In the genomic region with DNA sequence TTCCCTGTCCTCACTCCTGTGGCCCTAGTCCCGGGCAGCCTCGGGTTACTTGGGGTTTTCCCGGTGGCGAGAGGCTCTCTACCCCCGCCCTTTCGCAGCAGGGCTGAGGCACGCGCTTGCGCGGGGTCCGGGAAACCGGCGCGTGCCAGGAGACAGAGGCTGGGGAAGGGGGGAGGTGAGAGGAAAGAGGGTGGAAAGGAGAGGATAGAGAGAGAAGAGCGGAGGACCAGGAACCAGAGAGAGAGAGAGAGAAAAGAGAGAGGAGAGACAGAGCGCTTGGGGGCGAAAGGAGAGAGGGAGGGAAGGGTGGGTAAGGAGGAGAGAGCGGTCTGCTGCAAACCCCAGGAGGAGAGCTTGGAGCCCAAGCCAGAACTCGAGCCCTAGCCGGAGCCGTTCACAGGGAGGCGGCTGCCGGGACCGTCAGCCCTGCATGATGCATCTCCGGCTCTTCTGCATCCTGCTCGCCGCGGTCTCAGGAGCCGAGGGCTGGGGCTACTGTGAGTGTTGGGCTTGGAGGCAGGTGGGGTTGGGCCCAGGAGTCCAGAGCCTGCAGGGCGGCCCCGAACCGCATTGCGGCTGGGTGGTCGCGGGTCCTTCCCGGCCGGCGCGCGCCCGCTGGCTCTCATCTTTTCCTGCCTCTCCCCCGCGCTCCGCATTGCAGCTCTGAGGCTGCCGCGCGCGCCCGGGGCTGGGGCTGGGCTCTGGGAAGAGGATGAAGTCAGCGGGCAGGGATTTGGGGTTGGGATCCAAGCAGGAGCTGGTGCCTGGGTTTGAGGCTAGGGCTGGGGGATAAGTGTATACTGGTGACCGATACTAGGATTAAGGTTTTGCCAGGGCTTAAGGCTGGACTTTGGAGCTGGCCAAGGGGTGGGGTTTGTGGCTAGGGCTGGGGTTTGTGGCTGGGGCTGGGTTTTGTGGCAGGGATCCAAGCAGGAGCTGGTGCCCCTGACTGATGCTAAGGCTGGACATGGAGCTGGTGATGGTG, we compare ENCODE assay signal across 8 cellular contexts. TPM values are rescaled to one million over a fixed set of nuclear protein-coding genes. Genes with fewer than 3 reads are reported as not detected.
DNase-seq lines count a peak whose midpoint lies in the region; ATAC-seq and TF ChIP-seq lines count a peak whose summit lies in the region.

TSS of gene CNTNAP1 (plus strand) at position 132 of the 985 bp plus-strand sequence. CDS start at position 431, 299 bp downstream.

- H3K27me3 ChIP-seq in heart left ventricle = peaks cover 0 to 14% (median 0%) of the 10 kb centered on the region in 9 donors

- peaks cover 0 to 28% (median 8%) of the 10 kb centered on the region in 9 donors for H3K36me3 ChIP-seq in heart left ventricle

- DNase-seq in AG04449 (ENCODE audit: low read depth, low spot score) (no peak), GM12864 (ENCODE audit: low read depth) (no peak), NCI-H510A (lab: John Stamatoyannopoulos, UW) (peak; percentile 57), amniotic epithelial cell (ENCODE audit: low read depth) (peak; percentile 47), heart left ventricle (peak; percentile 64 to 77 (median 69)), posterior cingulate gyrus (peak; percentile 35 to 95 (median 72)), GM19240 (ENCODE audit: insufficient read length, low spot score) (no peak)

- no peak for TF ChIP-seq POLR2A in heart left ventricle (IDR thresholded peaks at IDR 0.05)

- ATAC-seq in heart left ventricle = peak in 2 of 4 donors; percentile 1
- ATAC-seq in HG03342 (IDR thresholded peaks at IDR 0.05; ENCODE audit: unreplicated experiment) = no peak

- H3K4me3 ChIP-seq in AG04449 (ENCODE audit: low read depth, low read length) (peak within 1 kb of the TSS; percentile 78), GM12864 (ENCODE audit: low read depth, low read length) (peak within 1 kb of the TSS; percentile 73), heart left ventricle (peak within 1 kb of the TSS in 11 of 12 donors; percentile 13 to 70 (median 50))

- 0 to 1% (median 1%) methylated on average over 27 to 51 of the region's 51 CpGs for WGBS in heart left ventricle, 4 donors

- no peak for TF ChIP-seq CTCF in AG04449 (IDR thresholded peaks at IDR 0.05; ENCODE audit: insufficient read depth, low read length, missing control alignments)
- no peak for TF ChIP-seq CTCF in GM12864 (IDR thresholded peaks at IDR 0.05; ENCODE audit: low read depth, low read length, missing control alignments)
- no peak for TF ChIP-seq CTCF in heart left ventricle (IDR thresholded peaks at IDR 0.05)

- H3K27ac ChIP-seq in heart left ventricle = peak within 1 kb of the TSS in 11 of 12 donors; percentile 22 to 75 (median 65)

- POLR2A ChIA-PET in AG04449 (lab: Yijun Ruan, JAX) = interaction anchor here (0.9 to 1.9 kb wide), 5 partner anchors 11 to 105 kb away, joined by 3 to 19 read pairs (median 6); partner anchors contain the start of genes PSMC3IP, RETREG3, TUBG1 and TUBG2

- intact Hi-C loops in heart left ventricle (cut with DNase I) = loop anchor here in 3 of 10 donors (5.0 to 10.0 kb wide), 2 partner anchors 75 to 98 kb away; partner anchors contain the start of genes RETREG3 (in 3 of the 3) and TUBG1 (in 3 of the 3)
- intact Hi-C loops in posterior cingulate gyrus (cut with DNase I) = no loop called here

- H3K4me1 ChIP-seq in heart left ventricle = peaks cover 2 to 62% (median 55%) of the 10 kb centered on the region in 12 donors

- CTCF ChIA-PET in AG04449 (lab: Yijun Ruan, JAX) = interaction anchor here (1.1 to 3.7 kb wide), 5 partner anchors 8 to 104 kb away, joined by 3 to 42 read pairs (median 5); partner anchors contain the start of gene PSMC3IP

- no peaks in the 10 kb centered on the region for H3K9me3 ChIP-seq in heart left ventricle

RNA-seq across cellular contexts. Expression of gene CNTNAP1, which starts in this region (rescaled TPM):
- total RNA-seq in heart left ventricle = 10 to 100 TPM in 1 of 9 donors, 1 to 10 TPM in 8; 1.3 to 17.9 (median 3.1) TPM
- polyA plus RNA-seq in heart left ventricle = 1 to 10 TPM; 2.2 to 4.3 TPM

Comparison
In these comparisons a context has a peak if more than half of its experiments do, and no peak if none do; other contexts are left out.
1. DNase-seq: peak in NCI-H510A (single experiment), amniotic epithelial cell (single experiment), heart left ventricle (5 of 5) and posterior cingulate gyrus (10 of 10); none in AG04449 (single experiment), GM12864 (single experiment) and GM19240 (single experiment).
2. Peak in every context shown above with its lines, with median percentiles within 50 percentile points of each other: H3K4me3 ChIP-seq.